18 cellular contexts compared by ENCODE assay signal in the genomic region with DNA sequence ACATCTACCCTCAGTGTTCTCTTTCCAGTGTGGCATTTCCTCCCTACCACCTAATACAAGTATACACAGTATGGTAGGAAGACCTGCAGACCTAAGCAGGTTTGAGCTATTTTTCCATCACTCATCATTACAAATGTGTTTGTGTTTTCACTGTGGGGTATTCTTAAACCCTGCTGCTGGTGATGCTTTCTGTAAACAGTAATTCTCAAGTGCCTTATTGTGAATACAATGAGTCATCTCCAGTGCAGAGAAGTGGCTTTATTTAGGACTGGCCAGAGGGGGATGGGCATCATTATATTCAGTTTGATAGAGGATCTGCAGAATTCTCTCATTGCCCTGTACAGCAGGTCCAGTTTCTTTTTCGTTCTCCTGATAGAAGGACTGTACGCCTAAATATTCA.
DNase-seq lines count a peak whose midpoint lies in the region; ATAC-seq, FAIRE-seq and TF ChIP-seq lines count a peak whose summit lies in the region.
"Had no signal": no experiment of that assay in that cellular context is flagged by ENCODE, and none has a peak within 500 bp of the region (broad histone marks: within the 10 kb centered on the region; RNA-seq: fewer than 3 reads in every experiment).

No MANE protein-coding gene starts in this region.

- DNase-seq in A549 (ENCODE audit: low read depth in 1 of 2, low spot score in 1 of 2), result no peak
- DNase-seq in NCI-H1105 (lab: John Stamatoyannopoulos, UW), result peak; percentile 60
- DNase-seq in NCI-H510A (lab: John Stamatoyannopoulos, UW), result peak; percentile 65
- DNase-seq in dorsolateral prefrontal cortex, result no peak
- DNase-seq in kidney tubule cell (ENCODE audit: low spot score), result no peak
- no peak for DNase-seq in H54 (ENCODE audit: insufficient read length, low spot score)
- DNase-seq in CD8-positive, alpha-beta T cell, result no peak
- DNase-seq: activated CD4-positive, alpha-beta T cell treated with anti-CD3 and anti-CD28 coated beads, Interleukin-2, amount 50 U/mL, for 4 hours; activated T-cell treated with anti-CD3 and anti-CD28 coated beads, Interleukin-2, amount 50 U/mL, for 72 hours; immature natural killer cell; NCI-H526; right lobe of liver; stimulated activated CD4-positive, alpha-beta T cell treated with anti-CD3 and anti-CD28 coated beads, Interleukin-2, amount 100 ng/mL, for 48 hours; stimulated activated CD8-positive, alpha-beta memory T cell treated with anti-CD3 and anti-CD28 coated beads, Interleukin-4, amount 100 ng/mL, for 48 hours; thyroid gland had no signal

- no peak for TF ChIP-seq RAD21 in A549 (conservative IDR thresholded peaks at IDR 0.05 in 1 of 2, IDR thresholded peaks at IDR 0.05 in 1 of 2)

- H3K4me1 ChIP-seq in A549, result no peaks in the 10 kb centered on the region
- peaks cover 12% of the 10 kb centered on the region for H3K4me1 ChIP-seq in CD8-positive, alpha-beta T cell (ENCODE audit: insufficient read depth, low read length)
- H3K4me1 ChIP-seq: right lobe of liver, thyroid gland had no signal

- peaks cover 20% of the 10 kb centered on the region for H3K4me1 Mint-ChIP-seq in CD8-positive, alpha-beta T cell (ENCODE audit: low read depth)
- H3K4me1 Mint-ChIP-seq: immature natural killer cell had no signal

- H3K4me3 ChIP-seq in A549, result no peak overlapping the region
- H3K4me3 ChIP-seq in dorsolateral prefrontal cortex, result peak overlapping the region in 16 of 59 donors; percentile 2 to 32 (median 14)
- H3K4me3 ChIP-seq in CD8-positive, alpha-beta T cell (ENCODE audit: low read depth, low read length), result no peak overlapping the region
- H3K4me3 ChIP-seq: right lobe of liver, thyroid gland had no signal

- POLR2A ChIA-PET in A549 (lab: Yijun Ruan, JAX), result no interaction called here
- POLR2A ChIA-PET in CD8-positive, alpha-beta T cell (lab: Charles Lee), result no interaction called here

- H3K36me3 ChIP-seq in CD8-positive, alpha-beta T cell (ENCODE audit: insufficient read depth, low read length), result no peaks in the 10 kb centered on the region
- H3K36me3 ChIP-seq: neutrophil, right lobe of liver, thyroid gland had no signal

- H3K27ac ChIP-seq in A549, result no peak overlapping the region
- H3K27ac ChIP-seq in dorsolateral prefrontal cortex, result peak overlapping the region in 35 of 59 donors; percentile 4 to 73 (median 51)
- no peak overlapping the region for H3K27ac ChIP-seq in CD8-positive, alpha-beta T cell (ENCODE audit: low read depth, low read length)
- H3K27ac ChIP-seq: neutrophil, right lobe of liver, thyroid gland had no signal

- FAIRE-seq in A549 (lab: Jason Lieb, UNC) (no peak), H54 (lab: Jason Lieb, UNC) (no peak)
- FAIRE-seq: endothelial cell of umbilical vein had no signal

- TF ChIP-seq EP300 in A549 (IDR thresholded peaks at IDR 0.05), result no peak

- WGBS in A549 (ENCODE audit: missing lambda C conversion rate), result 5% methylated on average over 2 of the region's 2 CpGs

- H3K27ac Mint-ChIP-seq in CD8-positive, alpha-beta T cell, result no peak overlapping the region
- H3K27ac Mint-ChIP-seq: activated T-cell treated with anti-CD3 and anti-CD28 coated beads, Interleukin-2, amount 50 U/mL, for 72 hours; immature natural killer cell had no signal

- TF ChIP-seq POLR2A in A549 (IDR thresholded peaks at IDR 0.05; ENCODE audit: low read length) (no peak), H54 (IDR thresholded peaks at IDR 0.05; ENCODE audit: low read depth, low read length) (no peak)

- ATAC-seq in A549, result no peak
- no peak for ATAC-seq in GM19452 (IDR thresholded peaks at IDR 0.05; ENCODE audit: unreplicated experiment)
- ATAC-seq in CD8-positive, alpha-beta T cell, result no peak
- ATAC-seq: activated T-cell treated with anti-CD3 and anti-CD28 coated beads, Interleukin-2, amount 50 U/mL, for 72 hours; right lobe of liver had no signal

- H3K36me3 Mint-ChIP-seq in CD8-positive, alpha-beta T cell, result no peaks in the 10 kb centered on the region
- H3K36me3 Mint-ChIP-seq: immature natural killer cell had no signal

- TF ChIP-seq CTCF in A549 (IDR thresholded peaks at IDR 0.05) (no peak), dorsolateral prefrontal cortex (IDR thresholded peaks at IDR 0.05 in 54 of 56, conservative IDR thresholded peaks at IDR 0.05 in 2 of 56; ENCODE audit: low read depth in 1 of 56, partially characterized antibody in 56 of 56) (no peak)
- TF ChIP-seq CTCF in CD8-positive, alpha-beta T cell (IDR thresholded peaks at IDR 0.05), result no peak

- no peaks in the 10 kb centered on the region for H3K27me3 ChIP-seq in dorsolateral prefrontal cortex
- no peaks in the 10 kb centered on the region for H3K27me3 ChIP-seq in CD8-positive, alpha-beta T cell (ENCODE audit: insufficient read depth, low read length)
- H3K27me3 ChIP-seq: neutrophil, right lobe of liver, thyroid gland had no signal

- no peaks in the 10 kb centered on the region for H3K9me3 ChIP-seq in A549
- no peaks in the 10 kb centered on the region for H3K9me3 ChIP-seq in CD8-positive, alpha-beta T cell (ENCODE audit: low read length)
- H3K9me3 ChIP-seq: neutrophil, right lobe of liver, thyroid gland had no signal

- no peaks in the 10 kb centered on the region for H3K9me3 Mint-ChIP-seq in CD8-positive, alpha-beta T cell
- H3K9me3 Mint-ChIP-seq: activated T-cell treated with anti-CD3 and anti-CD28 coated beads, Interleukin-2, amount 50 U/mL, for 72 hours had no signal

- CTCF ChIA-PET in A549 (lab: Yijun Ruan, JAX), result interaction anchor here (1.0 kb wide), 1 partner anchor 10 kb away, joined by 7 read pairs; no protein-coding TSS in a partner anchor
- CTCF ChIA-PET in CD8-positive, alpha-beta T cell (lab: Charles Lee), result no interaction called here

- H3K27me3 Mint-ChIP-seq in CD8-positive, alpha-beta T cell (ENCODE audit: low read depth), result peaks cover 12% of the 10 kb centered on the region

- intact Hi-C loops in dorsolateral prefrontal cortex (cut with DNase I), result loop anchor here in 1 of 2 donors (5.0 kb wide), 1 partner anchor 82 kb away; no protein-coding TSS in a partner anchor
- intact Hi-C loops in CD8-positive, alpha-beta T cell (cut with DNase I, micrococcal nuclease), result no loop called here

- no peak overlapping the region for H3K4me2 ChIP-seq in A549

- no peak overlapping the region for H3K4me3 Mint-ChIP-seq in CD8-positive, alpha-beta T cell
- H3K4me3 Mint-ChIP-seq: activated T-cell treated with anti-CD3 and anti-CD28 coated beads, Interleukin-2, amount 50 U/mL, for 72 hours; immature natural killer cell had no signal

TF ChIP-seq in A549, 52 proteins besides CTCF, POLR2A, EP300 and RAD21:
- no peak for TF ChIP-seq FOSL2 (IDR thresholded peaks at IDR 0.05)
- 0 out of 2 replicates have a peak, but pooled peaks have one; percentile 24 for TF ChIP-seq FOSL2 (CRISPR knock-in tag; IDR thresholded peaks at IDR 0.05)
- no peak for TF ChIP-seq ESRRA (IDR thresholded peaks at IDR 0.05; ENCODE audit: borderline replicate concordance, low read length)

Comparison
In these comparisons a context has a peak if more than half of its experiments do, and no peak if none do; other contexts are left out.
1. DNase-seq: peak in NCI-H1105 (single experiment) and NCI-H510A (single experiment); none in A549 (0 of 2), dorsolateral prefrontal cortex (0 of 10), kidney tubule cell (single experiment), H54 (single experiment) and CD8-positive, alpha-beta T cell (0 of 7).
2. H3K27ac ChIP-seq: peak in dorsolateral prefrontal cortex (35 of 59); none in A549 (0 of 2) and CD8-positive, alpha-beta T cell (single experiment).